Comparison of ENCODE assay signal across 8 cellular contexts in genomic region chr6:142945071-142945445, GRCh38. TPM values are rescaled to one million over a fixed set of nuclear protein-coding genes. Genes with fewer than 3 reads are reported as not detected.
DNase-seq lines count a peak whose midpoint lies in the region; ATAC-seq and TF ChIP-seq lines count a peak whose summit lies in the region.

Gene HIVEP2, minus strand, starts transcription at chr6:142945176. Its CDS starts 170,438 bp downstream, at chr6:142774738.

- peak within 1 kb of the TSS; percentile 87 for H3K27ac Mint-ChIP-seq in dendritic cell treated with granulocyte-macrophage colony-stimulating factor and Interleukin-4, amounts not matched to agents 40 ng/mL and 50 ng/mL, for 4 days

- ATAC-seq in HG02623 (IDR thresholded peaks at IDR 0.05; ENCODE audit: unreplicated experiment) (peak; percentile 16), right lobe of liver (peak; percentile 52 to 67 (median 60))

- H3K9me3 ChIP-seq in right lobe of liver, result no peaks in the 10 kb centered on the region

- no CpG with 5 or more reads among the region's 46 CpGs for WGBS in right lobe of liver (ENCODE audit: insufficient coverage, low coverage, low lambda C conversion rate, missing lambda C conversion rate)

- no peak for TF ChIP-seq POLR2A in right lobe of liver (IDR thresholded peaks at IDR 0.05)

- H3K4me3 Mint-ChIP-seq in dendritic cell treated with granulocyte-macrophage colony-stimulating factor and Interleukin-4, amounts not matched to agents 40 ng/mL and 50 ng/mL, for 4 days, result peak within 1 kb of the TSS; percentile 78

- peak within 1 kb of the TSS; percentile 99 to 100 (median 99) for H3K27ac ChIP-seq in right lobe of liver

- H3K9me3 Mint-ChIP-seq in dendritic cell treated with granulocyte-macrophage colony-stimulating factor and Interleukin-4, amounts not matched to agents 40 ng/mL and 50 ng/mL, for 4 days, result no peaks in the 10 kb centered on the region

- H3K36me3 ChIP-seq in right lobe of liver, result no peaks in the 10 kb centered on the region

- peak; percentile 37 for DNase-seq in GM12864 (ENCODE audit: low read depth)
- DNase-seq in NCI-H345 treated with DMSO at 0.1 percent for 48 hours (lab: John Stamatoyannopoulos, UW; ENCODE audit: unreplicated experiment), result peak; percentile 35
- peak; percentile 87 to 88 for DNase-seq in activated CD4-positive, alpha-beta T cell treated with anti-CD3 and anti-CD28 coated beads, Interleukin-2, amount 50 U/mL, for 4 hours
- peak; percentile 95 to 96 (median 96) for DNase-seq in right lobe of liver
- peak; percentile 66 to 84 (median 77) for DNase-seq in stimulated activated CD4-positive, alpha-beta T cell treated with anti-CD3 and anti-CD28 coated beads, TNF-alpha, amount 100 ng/mL, for 1 hour (ENCODE audit: low read depth in 3 of 3, low spot score in 1 of 3)
- no peak for DNase-seq in foreskin melanocyte

- H3K27me3 Mint-ChIP-seq in dendritic cell treated with granulocyte-macrophage colony-stimulating factor and Interleukin-4, amounts not matched to agents 40 ng/mL and 50 ng/mL, for 4 days, result peaks cover 6% of the 10 kb centered on the region

- peaks cover 0 to 17% (median 6%) of the 10 kb centered on the region in 4 donors for H3K4me1 ChIP-seq in right lobe of liver

- peaks cover 38% of the 10 kb centered on the region for H3K4me1 Mint-ChIP-seq in dendritic cell treated with granulocyte-macrophage colony-stimulating factor and Interleukin-4, amounts not matched to agents 40 ng/mL and 50 ng/mL, for 4 days (ENCODE audit: low read depth)

- TF ChIP-seq CTCF in GM12864 (IDR thresholded peaks at IDR 0.05; ENCODE audit: low read depth, low read length, missing control alignments) (no peak), right lobe of liver (IDR thresholded peaks at IDR 0.05) (peak in 1 of 4 donors; percentile 34)

- H3K27me3 ChIP-seq in right lobe of liver, result no peaks in the 10 kb centered on the region

- peak within 1 kb of the TSS; percentile 66 for H3K4me3 ChIP-seq in GM12864 (ENCODE audit: low read depth, low read length)
- peak within 1 kb of the TSS; percentile 82 to 87 (median 84) for H3K4me3 ChIP-seq in right lobe of liver

- H3K36me3 Mint-ChIP-seq in dendritic cell treated with granulocyte-macrophage colony-stimulating factor and Interleukin-4, amounts not matched to agents 40 ng/mL and 50 ng/mL, for 4 days (ENCODE audit: low read depth), result no peaks in the 10 kb centered on the region

- intact Hi-C loops in dendritic cell treated with granulocyte-macrophage colony-stimulating factor and Interleukin-4, amounts not matched to agents 40 ng/mL and 50 ng/mL, for 4 days (cut with micrococcal nuclease), result loop anchor here (5.0 to 10.0 kb wide), 4 partner anchors 117 to 570 kb away; partner anchors contain the start of genes AIG1 and FUCA2
- intact Hi-C loops in right lobe of liver (cut with DNase I), result no loop called here

RNA-seq across cellular contexts. Expression of gene HIVEP2, which starts in this region (rescaled TPM):
- 1 to 10 TPM; 3.0 to 8.9 (median 5.1) TPM for total RNA-seq in right lobe of liver
